Comparison of ENCODE assay signal across 15 cellular contexts in genomic region chr14:58276208-58276607, GRCh38. TPM values are rescaled to one million over a fixed set of nuclear protein-coding genes. Genes with fewer than 3 reads are reported as not detected.
DNase-seq lines count a peak whose midpoint lies in the region; ATAC-seq, FAIRE-seq and TF ChIP-seq lines count a peak whose summit lies in the region.
"Had no signal": no experiment of that assay in that cellular context is flagged by ENCODE, and none has a peak within 500 bp of the region (broad histone marks: within the 10 kb centered on the region; RNA-seq: fewer than 3 reads in every experiment).

No MANE protein-coding gene starts in this region.

- H3K27me3 ChIP-seq in CD4-positive, CD25-positive, alpha-beta regulatory T cell (ENCODE audit: control insufficient read depth, insufficient read depth, low read length) = no peaks in the 10 kb centered on the region
- H3K27me3 ChIP-seq: BLaER1 treated with 17β-estradiol and CSF1 and Interleukin-3, amounts not matched to agents 10 nM and 100 nM; neural progenitor cell had no signal

- H3K4me1 Mint-ChIP-seq in CD4-positive, CD25-positive, alpha-beta regulatory T cell = peaks cover 21 to 73% (median 58%) of the 10 kb centered on the region in 4 donors
- H3K4me1 Mint-ChIP-seq in activated CD4-positive, alpha-beta memory T cell treated with anti-CD3 and anti-CD28 coated beads for 36 hours (ENCODE audit: low read depth) = peaks cover 51% of the 10 kb centered on the region
- peaks cover 25% of the 10 kb centered on the region for H3K4me1 Mint-ChIP-seq in memory B cell
- H3K4me1 Mint-ChIP-seq: neural progenitor cell had no signal

- H3K4me2 ChIP-seq in A549 = peak overlapping the region; percentile 7; the same call in 1 of the 3 replicates
- H3K4me2 ChIP-seq: neural progenitor cell had no signal

- POLR2A ChIA-PET in A549 (lab: Yijun Ruan, JAX) = interaction anchor here (3.5 kb wide), 1 partner anchor 22 kb away, joined by 12 read pairs; the partner anchor contains the start of gene ARID4A
- POLR2A ChIA-PET in activated CD4-positive, alpha-beta memory T cell treated with anti-CD3 and anti-CD28 coated beads for 36 hours (lab: Charles Lee) = interaction anchor here (0.6 to 3.3 kb wide), 5 partner anchors 15 to 124 kb away, joined by 3 to 10 read pairs (median 4); partner anchors contain the start of gene ARID4A

- TF ChIP-seq RAD21 in A549 (conservative IDR thresholded peaks at IDR 0.05 in 1 of 2, IDR thresholded peaks at IDR 0.05 in 1 of 2) = no peak

- TF ChIP-seq POLR2A in A549 (IDR thresholded peaks at IDR 0.05; ENCODE audit: low read length) = no peak

- CTCF ChIA-PET in A549 (lab: Yijun Ruan, JAX) = interaction anchor here (1.0 to 1.5 kb wide), 2 partner anchors 10 to 17 kb away, joined by 3 to 4 read pairs; no protein-coding TSS in a partner anchor
- CTCF ChIA-PET in activated CD4-positive, alpha-beta memory T cell treated with anti-CD3 and anti-CD28 coated beads for 36 hours (lab: Charles Lee) = interaction anchor here (0.6 to 3.3 kb wide), 4 partner anchors 10 to 22 kb away, joined by 3 to 9 read pairs (median 4); partner anchors contain the start of gene ARID4A

- H3K4me1 ChIP-seq in A549 = peaks cover 42% of the 10 kb centered on the region
- H3K4me1 ChIP-seq in CD4-positive, CD25-positive, alpha-beta regulatory T cell (ENCODE audit: control insufficient read depth, insufficient read depth, low read length, poor library complexity, severe bottlenecking) = peaks cover 48% of the 10 kb centered on the region
- H3K4me1 ChIP-seq: neural progenitor cell had no signal

- no peaks in the 10 kb centered on the region for H3K27me3 Mint-ChIP-seq in CD4-positive, CD25-positive, alpha-beta regulatory T cell
- H3K27me3 Mint-ChIP-seq in activated CD4-positive, alpha-beta memory T cell treated with anti-CD3 and anti-CD28 coated beads for 36 hours = no peaks in the 10 kb centered on the region
- H3K27me3 Mint-ChIP-seq in memory B cell = no peaks in the 10 kb centered on the region

- H3K4me3 Mint-ChIP-seq in CD4-positive, CD25-positive, alpha-beta regulatory T cell = peak overlapping the region in 2 of 4 donors; percentile 18 to 54
- H3K4me3 Mint-ChIP-seq in activated CD4-positive, alpha-beta memory T cell treated with anti-CD3 and anti-CD28 coated beads for 36 hours = no peak overlapping the region
- no peak overlapping the region for H3K4me3 Mint-ChIP-seq in memory B cell
- H3K4me3 Mint-ChIP-seq: neural progenitor cell had no signal

- H3K27ac Mint-ChIP-seq in CD4-positive, CD25-positive, alpha-beta regulatory T cell = peak overlapping the region in 2 of 3 donors; percentile 16 to 69
- peak overlapping the region; percentile 85 for H3K27ac Mint-ChIP-seq in activated CD4-positive, alpha-beta memory T cell treated with anti-CD3 and anti-CD28 coated beads for 36 hours
- peak overlapping the region; percentile 85 for H3K27ac Mint-ChIP-seq in memory B cell
- H3K27ac Mint-ChIP-seq: neural progenitor cell had no signal

- peaks cover 41% of the 10 kb centered on the region for H3K36me3 ChIP-seq in CD4-positive, CD25-positive, alpha-beta regulatory T cell (ENCODE audit: control insufficient read depth, insufficient read depth, low read length)

- no peak overlapping the region for H3K27ac ChIP-seq in A549
- H3K27ac ChIP-seq in CD4-positive, CD25-positive, alpha-beta regulatory T cell (ENCODE audit: insufficient read depth, low read length, poor library complexity, severe bottlenecking) = peak overlapping the region; percentile 53

- H3K9me3 ChIP-seq in A549 = no peaks in the 10 kb centered on the region
- no peaks in the 10 kb centered on the region for H3K9me3 ChIP-seq in CD4-positive, CD25-positive, alpha-beta regulatory T cell (ENCODE audit: control insufficient read depth in 2 of 2, low read length in 2 of 2)
- H3K9me3 ChIP-seq: BLaER1 treated with 17β-estradiol and CSF1 and Interleukin-3, amounts not matched to agents 10 nM and 100 nM had no signal

- H3K9me3 Mint-ChIP-seq in CD4-positive, CD25-positive, alpha-beta regulatory T cell = no peaks in the 10 kb centered on the region
- H3K9me3 Mint-ChIP-seq in activated CD4-positive, alpha-beta memory T cell treated with anti-CD3 and anti-CD28 coated beads for 36 hours = no peaks in the 10 kb centered on the region
- no peaks in the 10 kb centered on the region for H3K9me3 Mint-ChIP-seq in memory B cell
- H3K9me3 Mint-ChIP-seq: neural progenitor cell had no signal

- peaks cover 18% of the 10 kb centered on the region for H3K36me3 Mint-ChIP-seq in CD4-positive, CD25-positive, alpha-beta regulatory T cell
- peaks cover 37% of the 10 kb centered on the region for H3K36me3 Mint-ChIP-seq in activated CD4-positive, alpha-beta memory T cell treated with anti-CD3 and anti-CD28 coated beads for 36 hours
- H3K36me3 Mint-ChIP-seq in memory B cell = peaks cover 16% of the 10 kb centered on the region

- ATAC-seq in A549 = no peak
- no peak for ATAC-seq in CD4-positive, CD25-positive, alpha-beta regulatory T cell (ENCODE audit: low read depth in 2 of 2)
- no peak for ATAC-seq in memory B cell (ENCODE audit: low read depth)
- ATAC-seq in GM18867 (IDR thresholded peaks at IDR 0.05; ENCODE audit: unreplicated experiment) = no peak

- no peak for FAIRE-seq in A549 (lab: Jason Lieb, UNC)
- FAIRE-seq: H1 had no signal

- no peak for TF ChIP-seq CTCF in A549 (IDR thresholded peaks at IDR 0.05)

- 79% methylated on average over 1 of the region's 1 CpG for WGBS in A549 (ENCODE audit: missing lambda C conversion rate)

- TF ChIP-seq EP300 in A549 (IDR thresholded peaks at IDR 0.05) = no peak

- intact Hi-C loops in activated CD4-positive, alpha-beta memory T cell treated with anti-CD3 and anti-CD28 coated beads for 36 hours (cut with micrococcal nuclease) = no loop called here

- no peak overlapping the region for H3K4me3 ChIP-seq in A549
- peak overlapping the region; percentile 56 for H3K4me3 ChIP-seq in CD4-positive, CD25-positive, alpha-beta regulatory T cell (ENCODE audit: low read depth, low read length)
- H3K4me3 ChIP-seq: BLaER1 treated with 17β-estradiol and CSF1 and Interleukin-3, amounts not matched to agents 10 nM and 100 nM; lung; neural progenitor cell had no signal

- DNase-seq in A549 (ENCODE audit: low read depth in 1 of 2, low spot score in 1 of 2) (no peak), memory B cell (ENCODE audit: low spot score in 2 of 2) (no peak), NCI-H774 (lab: John Stamatoyannopoulos, UW) (no peak), ureter (ENCODE audit: low spot score) (no peak)
- DNase-seq in CD4-positive, CD25-positive, alpha-beta regulatory T cell = peak in 1 of 3 donors; percentile 21
- no peak for DNase-seq in activated CD4-positive, alpha-beta memory T cell treated with anti-CD3 and anti-CD28 coated beads for 36 hours
- DNase-seq: activated CD8-positive, alpha-beta memory T cell treated with anti-CD3 and anti-CD28 coated beads for 24 hours; NCI-H1694 treated with DMSO at 0.1 percent for 48 hours; NCI-H446 treated with DMSO at 0.1 percent for 48 hours; SHP77 treated with DMSO at 0.1 percent for 48 hours had no signal

TF ChIP-seq in A549, 52 proteins besides CTCF, POLR2A, EP300 and RAD21:
- TF ChIP-seq, protein P1, sequence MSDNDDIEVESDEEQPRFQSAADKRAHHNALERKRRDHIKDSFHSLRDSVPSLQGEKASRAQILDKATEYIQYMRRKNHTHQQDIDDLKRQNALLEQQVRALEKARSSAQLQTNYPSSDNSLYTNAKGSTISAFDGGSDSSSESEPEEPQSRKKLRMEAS (IDR thresholded peaks at IDR 0.05) = no peak
- TF ChIP-seq FOSB (CRISPR knock-in tag; IDR thresholded peaks at IDR 0.05) (no peak), MAFK (IDR thresholded peaks at IDR 0.05; ENCODE audit: partially characterized antibody) (no peak), CHD4 (IDR thresholded peaks at IDR 0.05; ENCODE audit: borderline replicate concordance) (no peak), PBX3 (IDR thresholded peaks at IDR 0.05) (no peak), HOXA7 (CRISPR knock-in tag; IDR thresholded peaks at IDR 0.05) (no peak)

RNA-seq across cellular contexts. Expression of gene ARID4A, which starts 22.1 kb away (rescaled TPM):
- polyA plus RNA-seq in A549 (2011; rRNA removed) = 9.3 and 15.1 TPM in 2 replicates
- 1.6 and 2.4 TPM in 2 replicates for polyA plus RNA-seq in A549 (2012; cell fraction: cytosol; rRNA removed)
- polyA plus RNA-seq in A549 (2012; cell fraction: nucleus; rRNA removed) = 2.0 and 2.5 TPM in 2 replicates
- polyA plus RNA-seq in A549 (2017; fragmentation: RNase III; extraction: RNeasy Plus Mini Kit Qiagen cat#74134 plus additional on column Dnase treatment) = 6.9 to 9.7 TPM (median 9.0 TPM) in 3 replicates
- 6.2 and 8.6 TPM in 2 replicates for polyA minus RNA-seq in A549 (2011; rRNA and poly(A)+ RNA removed)
- 102 TPM for total RNA-seq in CD4-positive, CD25-positive, alpha-beta regulatory T cell
- polyA plus RNA-seq in CD4-positive, CD25-positive, alpha-beta regulatory T cell = 10 to 100 TPM; 23.3 to 30.4 (median 24.8) TPM
- 10 to 100 TPM; 24.1 to 28.1 TPM for total RNA-seq in activated CD4-positive, alpha-beta memory T cell treated with anti-CD3 and anti-CD28 coated beads for 36 hours
- total RNA-seq in ureter = 33.9 TPM

RNA-seq across cellular contexts. Expression of gene PSMA3, which starts 31.6 kb away (rescaled TPM):
- 410 and 411 TPM in 2 replicates for polyA plus RNA-seq in A549 (2011; rRNA removed)
- 276 and 300 TPM in 2 replicates for polyA plus RNA-seq in A549 (2012; cell fraction: cytosol; rRNA removed)
- polyA plus RNA-seq in A549 (2012; cell fraction: nucleus; rRNA removed) = 108 and 132 TPM in 2 replicates
- 260 to 286 TPM (median 261 TPM) in 3 replicates for polyA plus RNA-seq in A549 (2017; fragmentation: RNase III; extraction: RNeasy Plus Mini Kit Qiagen cat#74134 plus additional on column Dnase treatment)
- 115 and 129 TPM in 2 replicates for polyA minus RNA-seq in A549 (2011; rRNA and poly(A)+ RNA removed)
- 137 TPM for total RNA-seq in CD4-positive, CD25-positive, alpha-beta regulatory T cell
- polyA plus RNA-seq in CD4-positive, CD25-positive, alpha-beta regulatory T cell = 100 to 1,000 TPM; 187 to 218 (median 191) TPM
- 100 to 1,000 TPM; 349 to 355 TPM for total RNA-seq in activated CD4-positive, alpha-beta memory T cell treated with anti-CD3 and anti-CD28 coated beads for 36 hours
- total RNA-seq in ureter = 185 TPM
